23 cellular contexts compared by ENCODE assay signal in genomic region chr19:54282706-54283105, GRCh38. TPM values are rescaled to one million over a fixed set of nuclear protein-coding genes. Genes with fewer than 3 reads are reported as not detected.
DNase-seq lines count a peak whose midpoint lies in the region; ATAC-seq and TF ChIP-seq lines count a peak whose summit lies in the region.
"Had no signal": no experiment of that assay in that cellular context is flagged by ENCODE, and none has a peak within 500 bp of the region (broad histone marks: within the 10 kb centered on the region; RNA-seq: fewer than 3 reads in every experiment).

No MANE protein-coding gene starts in this region.

- H3K36me3 Mint-ChIP-seq in endothelial cell (ENCODE audit: low read depth, unreplicated experiment) (peaks cover 3% of the 10 kb centered on the region), chondrocyte (ENCODE audit: low read depth) (no peaks in the 10 kb centered on the region)
- no peaks in the 10 kb centered on the region for H3K36me3 Mint-ChIP-seq in stimulated activated memory B cell treated with anti-CD40 and anti-IgM and Interleukin-4, amounts not matched to agents 10 μg/mL and 1 μg/mL and 100 μg/mL, for 72 hours
- H3K36me3 Mint-ChIP-seq: brain; CD4-positive, CD25-positive, alpha-beta regulatory T cell had no signal

- TF ChIP-seq CTCF in endothelial cell (IDR thresholded peaks at IDR 0.05; ENCODE audit: unreplicated experiment) (no peak), chondrocyte (IDR thresholded peaks at IDR 0.05) (no peak)

- peak; percentile 29 for DNase-seq in activated CD8-positive, alpha-beta memory T cell treated with anti-CD3 and anti-CD28 coated beads, Interleukin-2, amount 50 U/mL, for 48 hours
- DNase-seq in activated CD8-positive, alpha-beta memory T cell treated with anti-CD3 and anti-CD28 coated beads, Interleukin-2, amount 50 U/mL, for 4 hours: no peak
- DNase-seq in Kasumi-1 (lab: John Stamatoyannopoulos, UW) (peak; percentile 15 to 23), endothelial cell (ENCODE audit: low spot score) (no peak), SHP77 treated with DMSO at 0.1 percent for 48 hours (lab: John Stamatoyannopoulos, UW) (no peak), chondrocyte (ENCODE audit: low spot score) (no peak)
- DNase-seq: activated CD4-positive, alpha-beta T cell treated with anti-CD3 and anti-CD28 coated beads for 36 hours; CD4-positive, CD25-positive, alpha-beta regulatory T cell; colonic mucosa; left colon; NCI-H1417 treated with DMSO at 0.1 percent for 48 hours; NCI-H526; right cardiac atrium; stimulated activated CD4-positive, alpha-beta T cell treated with anti-CD3 and anti-CD28 coated beads, Interleukin-15, amount 100 ng/mL, for 24 hours; SW 1271 had no signal

- H3K4me3 Mint-ChIP-seq in endothelial cell (ENCODE audit: unreplicated experiment): no peak overlapping the region
- no peak overlapping the region for H3K4me3 Mint-ChIP-seq in stimulated activated memory B cell treated with anti-CD40 and anti-IgM and Interleukin-4, amounts not matched to agents 10 μg/mL and 1 μg/mL and 100 μg/mL, for 72 hours
- no peak overlapping the region for H3K4me3 Mint-ChIP-seq in chondrocyte (ENCODE audit: unreplicated experiment)
- H3K4me3 Mint-ChIP-seq: activated CD4-positive, alpha-beta T cell treated with anti-CD3 and anti-CD28 coated beads for 36 hours; brain; CD4-positive, CD25-positive, alpha-beta regulatory T cell had no signal

- peaks cover 2% of the 10 kb centered on the region for H3K27me3 Mint-ChIP-seq in endothelial cell (ENCODE audit: unreplicated experiment)
- H3K27me3 Mint-ChIP-seq in stimulated activated memory B cell treated with anti-CD40 and anti-IgM and Interleukin-4, amounts not matched to agents 10 μg/mL and 1 μg/mL and 100 μg/mL, for 72 hours: peaks cover 33% of the 10 kb centered on the region
- peaks cover 11% of the 10 kb centered on the region for H3K27me3 Mint-ChIP-seq in chondrocyte (ENCODE audit: low read depth)

- peaks cover 9% of the 10 kb centered on the region for H3K4me1 Mint-ChIP-seq in endothelial cell (ENCODE audit: unreplicated experiment)
- peaks cover 77% of the 10 kb centered on the region for H3K4me1 Mint-ChIP-seq in stimulated activated memory B cell treated with anti-CD40 and anti-IgM and Interleukin-4, amounts not matched to agents 10 μg/mL and 1 μg/mL and 100 μg/mL, for 72 hours
- H3K4me1 Mint-ChIP-seq in chondrocyte (ENCODE audit: low read depth): no peaks in the 10 kb centered on the region
- H3K4me1 Mint-ChIP-seq: activated CD4-positive, alpha-beta T cell treated with anti-CD3 and anti-CD28 coated beads for 36 hours; brain had no signal

- H3K9me3 Mint-ChIP-seq in endothelial cell (ENCODE audit: unreplicated experiment): no peaks in the 10 kb centered on the region
- H3K9me3 Mint-ChIP-seq in stimulated activated memory B cell treated with anti-CD40 and anti-IgM and Interleukin-4, amounts not matched to agents 10 μg/mL and 1 μg/mL and 100 μg/mL, for 72 hours: no peaks in the 10 kb centered on the region
- H3K9me3 Mint-ChIP-seq in chondrocyte (ENCODE audit: low read depth): no peaks in the 10 kb centered on the region
- H3K9me3 Mint-ChIP-seq: brain had no signal

- H3K27ac Mint-ChIP-seq in endothelial cell (ENCODE audit: unreplicated experiment) (peak overlapping the region; percentile 15), chondrocyte (ENCODE audit: unreplicated experiment) (no peak overlapping the region)
- peak overlapping the region; percentile 72 for H3K27ac Mint-ChIP-seq in stimulated activated memory B cell treated with anti-CD40 and anti-IgM and Interleukin-4, amounts not matched to agents 10 μg/mL and 1 μg/mL and 100 μg/mL, for 72 hours
- H3K27ac Mint-ChIP-seq: activated CD4-positive, alpha-beta T cell treated with anti-CD3 and anti-CD28 coated beads for 36 hours; brain had no signal

- no peak for ATAC-seq in stimulated activated memory B cell treated with anti-CD40 and anti-IgM and Interleukin-4, amounts not matched to agents 10 μg/mL and 1 μg/mL and 100 μg/mL, for 72 hours
- ATAC-seq in GM19023 (IDR thresholded peaks at IDR 0.05; ENCODE audit: unreplicated experiment): no peak
- ATAC-seq: A549; activated CD4-positive, alpha-beta T cell treated with anti-CD3 and anti-CD28 coated beads for 36 hours; left colon; Right ventricle myocardium inferior had no signal

RNA-seq across cellular contexts. Expression of gene LILRB2, which starts 1.8 kb away (rescaled TPM):
- not detected for total RNA-seq in endothelial cell (ENCODE audit: unreplicated experiment)
- total RNA-seq in chondrocyte: not detected in 3 replicates
- total RNA-seq: activated CD4-positive, alpha-beta T cell treated with anti-CD3 and anti-CD28 coated beads for 36 hours; CD4-positive, CD25-positive, alpha-beta regulatory T cell; H1; HT1080 had no signal

RNA-seq across cellular contexts. Expression of gene LILRB5, which starts 25.6 kb away (rescaled TPM):
- total RNA-seq in endothelial cell (ENCODE audit: unreplicated experiment): not detected
- total RNA-seq in chondrocyte: not detected in 3 replicates
- total RNA-seq: activated CD4-positive, alpha-beta T cell treated with anti-CD3 and anti-CD28 coated beads for 36 hours; CD4-positive, CD25-positive, alpha-beta regulatory T cell; H1; HT1080 had no signal

RNA-seq across cellular contexts. Expression of gene LILRA5, which starts 30.3 kb away (rescaled TPM):
- total RNA-seq in endothelial cell (ENCODE audit: unreplicated experiment): not detected
- not detected in 3 replicates for total RNA-seq in chondrocyte
- total RNA-seq: activated CD4-positive, alpha-beta T cell treated with anti-CD3 and anti-CD28 coated beads for 36 hours; CD4-positive, CD25-positive, alpha-beta regulatory T cell; H1; HT1080; suprapubic skin had no signal

RNA-seq across cellular contexts. Expression of gene LILRA6, which starts 40.1 kb away (rescaled TPM):
- total RNA-seq in endothelial cell (ENCODE audit: unreplicated experiment) (not detected), chondrocyte (not detected in 3 replicates)
- total RNA-seq: activated CD4-positive, alpha-beta T cell treated with anti-CD3 and anti-CD28 coated beads for 36 hours; CD4-positive, CD25-positive, alpha-beta regulatory T cell; H1; HT1080 had no signal

RNA-seq across cellular contexts. Expression of gene LILRA4, which starts 56.3 kb away (rescaled TPM):
- total RNA-seq in endothelial cell (ENCODE audit: unreplicated experiment): not detected
- total RNA-seq in chondrocyte: not detected in 3 replicates
- total RNA-seq: activated CD4-positive, alpha-beta T cell treated with anti-CD3 and anti-CD28 coated beads for 36 hours; CD4-positive, CD25-positive, alpha-beta regulatory T cell; colonic mucosa; H1; HT1080; left colon; right cardiac atrium; Right ventricle myocardium inferior had no signal

Comparison
In these comparisons a context has a peak if more than half of its experiments do, and no peak if none do; other contexts are left out.
1. DNase-seq: peak in activated CD8-positive, alpha-beta memory T cell treated with anti-CD3 and anti-CD28 coated beads, Interleukin-2, amount 50 U/mL, for 48 hours (single experiment) and Kasumi-1 (2 of 2); none in activated CD8-positive, alpha-beta memory T cell treated with anti-CD3 and anti-CD28 coated beads, Interleukin-2, amount 50 U/mL, for 4 hours (single experiment), endothelial cell (single experiment), SHP77 treated with DMSO at 0.1 percent for 48 hours (single experiment) and chondrocyte (single experiment).